ENCODE assay signal across 1 cellular context in the genomic region with DNA sequence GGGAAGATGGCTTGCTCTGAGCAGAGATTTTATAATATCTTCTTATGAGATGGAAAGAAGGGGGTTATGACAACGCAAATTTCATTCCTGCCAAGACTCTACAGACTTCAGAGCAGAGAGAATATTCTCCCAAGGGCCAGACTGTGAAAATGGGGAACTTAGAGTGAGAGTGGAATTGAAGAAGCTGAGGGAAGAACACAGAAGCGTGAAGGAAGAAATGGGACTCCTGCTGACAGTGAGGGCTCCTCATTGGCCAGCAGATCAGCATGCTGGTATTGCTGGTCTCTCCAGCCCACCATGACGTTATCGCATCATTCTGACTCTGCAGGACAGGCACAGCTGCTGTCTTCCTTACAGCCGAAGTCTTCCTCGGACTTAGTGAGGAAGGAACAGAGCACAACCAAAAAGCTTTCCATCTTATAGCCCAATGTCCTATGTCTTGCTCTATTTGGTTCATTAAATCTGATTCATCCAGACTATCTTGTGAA.
TF ChIP-seq lines count a peak whose summit lies in the region.

No MANE protein-coding gene starts in this region.

TF ChIP-seq in HepG2, 621 proteins besides CTCF, POLR2A, EP300 and RAD21:
- TF ChIP-seq ZNF674 (CRISPR knock-in tag; IDR thresholded peaks at IDR 0.05; ENCODE audit: low read depth): no peak
- TF ChIP-seq GABPA (IDR thresholded peaks at IDR 0.05; ENCODE audit: low read depth, low read length): no peak
- TF ChIP-seq GABPA (CRISPR knock-in tag; IDR thresholded peaks at IDR 0.05; ENCODE audit: low read depth): no peak
- TF ChIP-seq, protein P1, sequence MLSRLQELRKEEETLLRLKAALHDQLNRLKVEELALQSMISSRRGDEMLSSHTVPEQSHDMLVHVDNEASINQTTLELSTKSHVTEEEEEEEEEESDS (CRISPR knock-in tag; IDR thresholded peaks at IDR 0.05; ENCODE audit: borderline replicate concordance): no peak
- no peak for TF ChIP-seq HDAC6 (IDR thresholded peaks at IDR 0.05; ENCODE audit: low read depth, low read length)
- TF ChIP-seq RFX5 (IDR thresholded peaks at IDR 0.05; ENCODE audit: low read depth, low read length): no peak
- no peak for TF ChIP-seq ZNF557 (CRISPR knock-in tag; IDR thresholded peaks at IDR 0.05)
- TF ChIP-seq, protein P2, sequence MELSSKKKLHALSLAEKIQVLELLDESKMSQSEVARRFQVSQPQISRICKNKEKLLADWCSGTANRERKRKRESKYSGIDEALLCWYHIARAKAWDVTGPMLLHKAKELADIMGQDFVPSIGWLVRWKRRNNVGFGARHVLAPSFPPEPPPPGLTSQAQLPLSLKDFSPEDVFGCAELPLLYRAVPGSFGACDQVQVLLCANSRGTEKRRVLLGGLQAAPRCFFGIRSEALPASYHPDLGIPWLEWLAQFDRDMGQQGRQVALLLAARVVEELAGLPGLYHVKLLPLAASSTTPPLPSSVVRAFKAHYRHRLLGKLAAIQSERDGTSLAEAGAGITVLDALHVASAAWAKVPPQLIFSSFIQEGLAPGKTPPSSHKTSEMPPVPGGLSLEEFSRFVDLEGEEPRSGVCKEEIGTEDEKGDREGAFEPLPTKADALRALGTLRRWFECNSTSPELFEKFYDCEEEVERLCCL (CRISPR knock-in tag; IDR thresholded peaks at IDR 0.05; ENCODE audit: borderline replicate concordance): no peak
